Comparison of ENCODE assay signal across 21 cellular contexts in genomic region chr6:107180114-107180513, GRCh38.
DNase-seq lines count a peak whose midpoint lies in the region; TF ChIP-seq lines count a peak whose summit lies in the region.
"Had no signal": no experiment of that assay in that cellular context is flagged by ENCODE, and none has a peak within 500 bp of the region (broad histone marks: within the 10 kb centered on the region; RNA-seq: fewer than 3 reads in every experiment).

No MANE protein-coding gene starts in this region.

- no peak overlapping the region for H2AFZ ChIP-seq in neural progenitor cell (replicated peaks)

- H3K27me3 ChIP-seq in neural progenitor cell (no peaks in the 10 kb centered on the region), colonic mucosa (no peaks in the 10 kb centered on the region)
- H3K27me3 ChIP-seq: BLaER1 treated with 17β-estradiol and CSF1 and Interleukin-3, amounts not matched to agents 10 nM and 100 nM had no signal

- TF ChIP-seq CTCF in neural progenitor cell (IDR thresholded peaks at IDR 0.05) (no peak), colonic mucosa (IDR thresholded peaks at IDR 0.05) (no peak)

- H3K27ac ChIP-seq in neural progenitor cell (no peak overlapping the region), colonic mucosa (no peak overlapping the region)
- H3K27ac ChIP-seq: 22Rv1; A549; BLaER1 treated with 17β-estradiol and CSF1 and Interleukin-3, amounts not matched to agents 10 nM and 100 nM; C4-2B had no signal

- H3K4me3 Mint-ChIP-seq in neural progenitor cell, result no peak overlapping the region
- H3K4me3 Mint-ChIP-seq: B cell; CD4-positive, alpha-beta T cell; CD8-positive, alpha-beta T cell had no signal

- H3F3A ChIP-seq in neural progenitor cell (ENCODE audit: low read depth), result peaks cover 5% of the 10 kb centered on the region

- H3K4me1 Mint-ChIP-seq in neural progenitor cell, result peaks cover 9% of the 10 kb centered on the region
- H3K4me1 Mint-ChIP-seq: B cell had no signal

- no peak overlapping the region for H3K27ac Mint-ChIP-seq in neural progenitor cell
- H3K27ac Mint-ChIP-seq: B cell; CD4-positive, alpha-beta T cell; CD8-positive, alpha-beta T cell had no signal

- H3K9ac ChIP-seq in neural progenitor cell, result no peak overlapping the region
- no peak overlapping the region for H3K9ac ChIP-seq in colonic mucosa (ENCODE audit: low read depth in 2 of 2, low read length in 2 of 2)
- H3K9ac ChIP-seq: BLaER1 treated with 17β-estradiol and CSF1 and Interleukin-3, amounts not matched to agents 10 nM and 100 nM had no signal

- H3K36me3 Mint-ChIP-seq in neural progenitor cell, result no peaks in the 10 kb centered on the region

- H3K27me3 Mint-ChIP-seq in neural progenitor cell (ENCODE audit: insufficient read depth, low read depth), result no peaks in the 10 kb centered on the region
- H3K27me3 Mint-ChIP-seq: B cell; CD4-positive, alpha-beta T cell had no signal

- peak; percentile 14 for DNase-seq in NCI-H146 (lab: John Stamatoyannopoulos, UW)
- no peak for DNase-seq in NCI-H146 treated with DMSO at 0.1 percent for 48 hours (lab: John Stamatoyannopoulos, UW; ENCODE audit: unreplicated experiment)
- peak; percentile 20 for DNase-seq in G401 (ENCODE audit: low spot score)
- DNase-seq in cerebellum (ENCODE audit: low spot score), result peak; percentile 32
- no peak for DNase-seq in neural progenitor cell (ENCODE audit: low spot score)
- DNase-seq in NCI-H82 (lab: John Stamatoyannopoulos, UW), result no peak
- DNase-seq in germinal center (ENCODE audit: low spot score), result no peak
- no peak for DNase-seq in colonic mucosa
- DNase-seq: AML-193; Caco-2; Calu3; CD4-positive, alpha-beta T cell; CD8-positive, alpha-beta T cell; DMS79 treated with DMSO at 0.1 percent for 48 hours; GDM1 had no signal

- no peak overlapping the region for H3K4me3 ChIP-seq in neural progenitor cell
- no peak overlapping the region for H3K4me3 ChIP-seq in colonic mucosa
- H3K4me3 ChIP-seq: A549; BLaER1 treated with 17β-estradiol and CSF1 and Interleukin-3, amounts not matched to agents 10 nM and 100 nM; GM12878 had no signal

- no peaks in the 10 kb centered on the region for H3K36me3 ChIP-seq in neural progenitor cell
- no peaks in the 10 kb centered on the region for H3K36me3 ChIP-seq in colonic mucosa

- intact Hi-C loops in colonic mucosa (cut with DNase I), result no loop called here

- H3K9me3 ChIP-seq in neural progenitor cell (ENCODE audit: low read depth), result no peaks in the 10 kb centered on the region
- H3K9me3 ChIP-seq in colonic mucosa, result no peaks in the 10 kb centered on the region
- H3K9me3 ChIP-seq: A549; BLaER1 treated with 17β-estradiol and CSF1 and Interleukin-3, amounts not matched to agents 10 nM and 100 nM; Caco-2 had no signal

- H3K4me1 ChIP-seq in neural progenitor cell (peaks cover 5% of the 10 kb centered on the region), colonic mucosa (no peaks in the 10 kb centered on the region)
- H3K4me1 ChIP-seq: A549; BLaER1 treated with 17β-estradiol and CSF1 and Interleukin-3, amounts not matched to agents 10 nM and 100 nM; Caco-2 had no signal

- no peaks in the 10 kb centered on the region for H4K20me1 ChIP-seq in neural progenitor cell (ENCODE audit: low read depth)
- H4K20me1 ChIP-seq: BLaER1 treated with 17β-estradiol and CSF1 and Interleukin-3, amounts not matched to agents 10 nM and 100 nM had no signal

- in situ Hi-C loops in G401 (cut with HindIII; ENCODE audit: low sequenced_read_pairs), result no loop called here

- H3K4me2 ChIP-seq in neural progenitor cell, result peak overlapping the region; percentile 12
- H3K4me2 ChIP-seq: A549; BLaER1 treated with 17β-estradiol and CSF1 and Interleukin-3, amounts not matched to agents 10 nM and 100 nM had no signal

- no peaks in the 10 kb centered on the region for H3K9me3 Mint-ChIP-seq in neural progenitor cell
- H3K9me3 Mint-ChIP-seq: CD4-positive, alpha-beta T cell; CD8-positive, alpha-beta T cell had no signal

- H3K79me2 ChIP-seq in neural progenitor cell (ENCODE audit: low read depth), result no peaks in the 10 kb centered on the region

Comparison
In these comparisons a context has a peak if more than half of its experiments do, and no peak if none do; other contexts are left out.
1. DNase-seq: peak in NCI-H146 (single experiment), G401 (single experiment) and cerebellum (single experiment); none in NCI-H146 treated with DMSO at 0.1 percent for 48 hours (single experiment), neural progenitor cell (single experiment), NCI-H82 (single experiment), germinal center (single experiment) and colonic mucosa (single experiment).